Comparison of ENCODE assay signal across 18 cellular contexts in the genomic region with DNA sequence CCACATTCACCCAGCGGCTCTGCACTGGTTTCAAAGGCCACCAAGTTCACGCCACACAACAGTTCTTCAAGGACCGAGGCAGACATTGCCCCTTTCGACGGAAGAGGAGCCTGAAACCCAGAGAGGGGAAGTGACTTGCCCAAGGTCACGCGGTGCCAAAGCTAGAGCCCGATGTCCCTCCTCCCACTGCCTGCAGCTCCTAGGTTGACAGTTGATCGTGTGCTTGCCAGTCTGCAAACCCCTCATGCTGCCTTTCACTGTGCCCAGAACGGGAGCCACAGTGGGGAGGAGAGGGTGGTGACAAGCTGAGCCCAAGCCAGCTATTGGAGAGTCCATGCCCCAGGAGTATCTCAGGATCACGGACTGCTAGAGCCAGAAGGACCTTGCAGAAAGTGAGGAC.
A peak's percentile ranks its signal among the peaks of the same experiment; 100 is the strongest.
DNase-seq lines count a peak whose midpoint lies in the region; ATAC-seq and TF ChIP-seq lines count a peak whose summit lies in the region.
"Had no signal": no experiment of that assay in that cellular context is flagged by ENCODE, and none has a peak within 500 bp of the region (broad histone marks: within the 10 kb centered on the region; RNA-seq: fewer than 3 reads in every experiment).

No MANE protein-coding gene starts in this region.

- intact Hi-C loops in left ventricle myocardium superior (cut with micrococcal nuclease): no loop called here

- ATAC-seq in left ventricle myocardium superior: peak; percentile 85
- ATAC-seq in stimulated activated naive B cell treated with anti-CD40 and anti-IgM and Interleukin-4, amounts not matched to agents 10 μg/mL and 1 μg/mL and 100 μg/mL, for 72 hours (replicated peaks): peak; percentile 31 to 64
- no peak for ATAC-seq in HG02981 (IDR thresholded peaks at IDR 0.05; ENCODE audit: unreplicated experiment)
- ATAC-seq in GM18511 (IDR thresholded peaks at IDR 0.05; ENCODE audit: unreplicated experiment): no peak
- ATAC-seq: activated T-helper 17 cell treated with anti-CD3 and anti-CD28 coated beads, Interleukin-2, amount 50 U/mL, for 72 hours; effector memory CD8-positive, alpha-beta T cell; SK-N-SH treated with all-trans-retinoic acid at 6 μM for 48 hours had no signal

- H4K20me1 ChIP-seq in OCI-LY3 (ENCODE audit: insufficient read depth, low read length): no peaks in the 10 kb centered on the region

- peak overlapping the region; percentile 66 for H3K4me2 ChIP-seq in OCI-LY3 (ENCODE audit: low read length)

- no peak for TF ChIP-seq CTCF in OCI-LY3 (IDR thresholded peaks at IDR 0.05; ENCODE audit: low read depth, low read length)

- H3K9me3 ChIP-seq in OCI-LY3 (ENCODE audit: insufficient read depth, low read length): no peaks in the 10 kb centered on the region
- H3K9me3 ChIP-seq: adrenal gland, BE2C had no signal

- H3K4me3 ChIP-seq in OCI-LY3 (ENCODE audit: low read length): peak overlapping the region; percentile 49
- H3K4me3 ChIP-seq: adrenal gland had no signal

- H3K4me1 Mint-ChIP-seq in IgD-negative memory B cell: peaks cover 4 to 10% (median 8%) of the 10 kb centered on the region in 3 donors
- H3K4me1 Mint-ChIP-seq in stimulated activated naive B cell treated with anti-CD40 and anti-IgM and Interleukin-4, amounts not matched to agents 10 μg/mL and 1 μg/mL and 100 μg/mL, for 72 hours: peaks cover 2 to 8% of the 10 kb centered on the region in 2 donors
- H3K4me1 Mint-ChIP-seq: activated T-helper 17 cell treated with anti-CD3 and anti-CD28 coated beads, Interleukin-2, amount 50 U/mL, for 72 hours had no signal

- DNase-seq in left ventricle myocardium superior: peak; percentile 65
- DNase-seq in stimulated activated naive B cell treated with anti-CD40 and anti-IgM and Interleukin-4, amounts not matched to agents 10 μg/mL and 1 μg/mL and 100 μg/mL, for 72 hours: no peak
- no peak for DNase-seq in OCI-M2 (lab: John Stamatoyannopoulos, UW; ENCODE audit: unreplicated experiment)
- DNase-seq: BE2C; central memory CD4-positive, alpha-beta T cell; DMS 273 treated with DMSO at 0.1 percent for 48 hours; effector memory CD8-positive, alpha-beta T cell; hypothalamus; NK-92 treated with Interleukin-12 subunit alpha and Interleukin-12 subunit beta, amount 100 ng/mL, for 24 hours; stimulated activated CD4-positive, alpha-beta T cell treated with anti-CD3 and anti-CD28 coated beads, Interleukin-4, amount 100 ng/mL, for 24 hours; stimulated activated CD8-positive, alpha-beta memory T cell treated with anti-CD3 and anti-CD28 coated beads, Interleukin-4, amount 100 ng/mL, for 48 hours had no signal

- H3K9ac ChIP-seq in OCI-LY3 (ENCODE audit: low read length): peak overlapping the region; percentile 42; the same call in 1 of the 2 replicates

- no peaks in the 10 kb centered on the region for H3K36me3 ChIP-seq in OCI-LY3 (replicated peaks; ENCODE audit: low read depth, low read length)
- H3K36me3 ChIP-seq: adrenal gland, BE2C had no signal

- H3K27ac ChIP-seq in OCI-LY3 (ENCODE audit: low read length): peak overlapping the region; percentile 46
- H3K27ac ChIP-seq: adrenal gland had no signal

- no peaks in the 10 kb centered on the region for H3K36me3 Mint-ChIP-seq in IgD-negative memory B cell
- no peaks in the 10 kb centered on the region for H3K36me3 Mint-ChIP-seq in stimulated activated naive B cell treated with anti-CD40 and anti-IgM and Interleukin-4, amounts not matched to agents 10 μg/mL and 1 μg/mL and 100 μg/mL, for 72 hours

- peaks cover 40% of the 10 kb centered on the region for H3K4me1 ChIP-seq in OCI-LY3 (ENCODE audit: low read length)
- H3K4me1 ChIP-seq: adrenal gland, BE2C had no signal

- no peak overlapping the region for H3K27ac Mint-ChIP-seq in IgD-negative memory B cell
- peak overlapping the region; percentile 62 for H3K27ac Mint-ChIP-seq in stimulated activated naive B cell treated with anti-CD40 and anti-IgM and Interleukin-4, amounts not matched to agents 10 μg/mL and 1 μg/mL and 100 μg/mL, for 72 hours
- H3K27ac Mint-ChIP-seq: activated T-helper 17 cell treated with anti-CD3 and anti-CD28 coated beads, Interleukin-2, amount 50 U/mL, for 72 hours; effector memory CD8-positive, alpha-beta T cell had no signal

- H3K4me3 Mint-ChIP-seq in IgD-negative memory B cell: peak overlapping the region in 3 of 4 donors; percentile 30 to 76 (median 63)
- no peak overlapping the region for H3K4me3 Mint-ChIP-seq in stimulated activated naive B cell treated with anti-CD40 and anti-IgM and Interleukin-4, amounts not matched to agents 10 μg/mL and 1 μg/mL and 100 μg/mL, for 72 hours
- H3K4me3 Mint-ChIP-seq: activated T-helper 17 cell treated with anti-CD3 and anti-CD28 coated beads, Interleukin-2, amount 50 U/mL, for 72 hours; effector memory CD8-positive, alpha-beta T cell had no signal

- H3K79me2 ChIP-seq in OCI-LY3 (ENCODE audit: low read length): no peaks in the 10 kb centered on the region

- H3K9me3 Mint-ChIP-seq in IgD-negative memory B cell: peaks cover 0 to 5% (median 0%) of the 10 kb centered on the region in 3 donors
- no peaks in the 10 kb centered on the region for H3K9me3 Mint-ChIP-seq in stimulated activated naive B cell treated with anti-CD40 and anti-IgM and Interleukin-4, amounts not matched to agents 10 μg/mL and 1 μg/mL and 100 μg/mL, for 72 hours
- H3K9me3 Mint-ChIP-seq: activated T-helper 17 cell treated with anti-CD3 and anti-CD28 coated beads, Interleukin-2, amount 50 U/mL, for 72 hours; effector memory CD8-positive, alpha-beta T cell had no signal

- no peaks in the 10 kb centered on the region for H3K27me3 ChIP-seq in OCI-LY3 (ENCODE audit: low read depth, low read length)
- H3K27me3 ChIP-seq: adrenal gland, BE2C had no signal

- peak overlapping the region; percentile 39; the same call in 1 of the 2 replicates for H2AFZ ChIP-seq in OCI-LY3 (ENCODE audit: low read depth, low read length)

- H3K27me3 Mint-ChIP-seq in IgD-negative memory B cell: no peaks in the 10 kb centered on the region
- H3K27me3 Mint-ChIP-seq in stimulated activated naive B cell treated with anti-CD40 and anti-IgM and Interleukin-4, amounts not matched to agents 10 μg/mL and 1 μg/mL and 100 μg/mL, for 72 hours: peaks cover 0 to 12% of the 10 kb centered on the region in 2 donors

Comparison
In these comparisons a context has a peak if more than half of its experiments do, and no peak if none do; other contexts are left out.
1. H3K4me3 Mint-ChIP-seq: peak in IgD-negative memory B cell (3 of 4); none in stimulated activated naive B cell treated with anti-CD40 and anti-IgM and Interleukin-4, amounts not matched to agents 10 μg/mL and 1 μg/mL and 100 μg/mL, for 72 hours (0 of 2).
2. ATAC-seq: peak in left ventricle myocardium superior (single experiment) and stimulated activated naive B cell treated with anti-CD40 and anti-IgM and Interleukin-4, amounts not matched to agents 10 μg/mL and 1 μg/mL and 100 μg/mL, for 72 hours (2 of 2); none in HG02981 (single experiment) and GM18511 (single experiment).